In the genomic region with DNA sequence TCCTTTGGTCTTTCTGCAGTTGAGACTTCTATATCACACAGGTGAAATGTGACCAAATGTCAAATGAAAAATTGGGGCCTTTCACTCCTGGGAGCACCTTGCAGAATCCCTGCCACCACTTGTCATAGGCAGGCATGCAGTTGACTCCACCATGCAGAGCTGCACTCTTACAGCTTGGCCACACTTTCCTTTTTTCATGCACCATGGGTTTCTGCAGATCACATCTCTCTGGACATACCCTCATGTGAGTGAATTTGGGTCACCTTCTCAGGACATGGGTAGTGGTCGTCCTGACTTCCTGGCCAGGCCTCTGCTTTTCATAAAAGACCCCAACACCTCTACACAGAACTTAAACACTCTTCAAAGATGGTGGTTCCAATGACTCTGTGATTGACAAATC, we compare ENCODE assay signal across 35 cellular contexts.
DNase-seq lines count a peak whose midpoint lies in the region; FAIRE-seq and TF ChIP-seq lines count a peak whose summit lies in the region.
"Had no signal": no experiment of that assay in that cellular context is flagged by ENCODE, and none has a peak within 500 bp of the region (broad histone marks: within the 10 kb centered on the region; RNA-seq: fewer than 3 reads in every experiment).

No MANE protein-coding gene starts in this region.

- in situ Hi-C loops in mammary epithelial cell (cut with MboI; ENCODE audit: low sequenced_read_pairs in 2 of 2): no loop called here

- intact Hi-C loops in cardiac septum (cut with DNase I): no loop called here
- intact Hi-C loops in mammary epithelial cell (cut with micrococcal nuclease): no loop called here

- H3K27me3 Mint-ChIP-seq in osteocyte (ENCODE audit: unreplicated experiment): peaks cover 17% of the 10 kb centered on the region
- H3K27me3 Mint-ChIP-seq: CD4-positive, alpha-beta T cell had no signal

- no peaks in the 10 kb centered on the region for H3K9me3 Mint-ChIP-seq in osteocyte (ENCODE audit: unreplicated experiment)
- H3K9me3 Mint-ChIP-seq: CD4-positive, alpha-beta T cell; CD8-positive, alpha-beta T cell had no signal

- H4K20me1 ChIP-seq in mammary epithelial cell (ENCODE audit: insufficient read depth, low read length): no peaks in the 10 kb centered on the region
- H4K20me1 ChIP-seq: BLaER1; BLaER1 treated with 17β-estradiol and CSF1 and Interleukin-3, amounts not matched to agents 10 nM and 100 nM had no signal

- H3K4me1 ChIP-seq in right atrium auricular region (no peaks in the 10 kb centered on the region), mammary epithelial cell (ENCODE audit: insufficient read depth, low read length) (no peaks in the 10 kb centered on the region)
- H3K4me1 ChIP-seq: A549, BE2C, Caco-2 had no signal

- peaks cover 3% of the 10 kb centered on the region for H3K36me3 Mint-ChIP-seq in osteocyte (ENCODE audit: unreplicated experiment)
- H3K36me3 Mint-ChIP-seq: CD14-positive monocyte; CD4-positive, alpha-beta memory T cell; CD4-positive, CD25-positive, alpha-beta regulatory T cell; CD8-positive, alpha-beta memory T cell; CD8-positive, alpha-beta T cell had no signal

- H3K27ac ChIP-seq in right atrium auricular region (no peak overlapping the region), mammary epithelial cell (ENCODE audit: insufficient read depth, low read depth, low read length) (no peak overlapping the region)
- H3K27ac ChIP-seq: 22Rv1; A549; BLaER1; BLaER1 treated with 17β-estradiol and CSF1 and Interleukin-3, amounts not matched to agents 10 nM and 100 nM; C4-2B had no signal

- dilution Hi-C loops in mammary epithelial cell (cut with HindIII; ENCODE audit: low sequenced_read_pairs): no loop called here

- no peaks in the 10 kb centered on the region for H3K79me2 ChIP-seq in mammary epithelial cell (ENCODE audit: insufficient read depth, low read length)

- H3K9me3 ChIP-seq in right atrium auricular region: no peaks in the 10 kb centered on the region
- no peaks in the 10 kb centered on the region for H3K9me3 ChIP-seq in mammary epithelial cell (replicated peaks; ENCODE audit: insufficient read depth, low read length)
- H3K9me3 ChIP-seq: A549; BE2C; BLaER1; BLaER1 treated with 17β-estradiol and CSF1 and Interleukin-3, amounts not matched to agents 10 nM and 100 nM; Caco-2 had no signal

- H3K9ac ChIP-seq in mammary epithelial cell (ENCODE audit: insufficient read depth, low read length): no peak overlapping the region
- H3K9ac ChIP-seq: BLaER1; BLaER1 treated with 17β-estradiol and CSF1 and Interleukin-3, amounts not matched to agents 10 nM and 100 nM had no signal

- H3K36me3 ChIP-seq in right atrium auricular region (no peaks in the 10 kb centered on the region), bronchial epithelial cell (ENCODE audit: control insufficient read depth, insufficient read depth, low read length) (no peaks in the 10 kb centered on the region), mammary epithelial cell (ENCODE audit: insufficient read depth, low read length) (no peaks in the 10 kb centered on the region)
- H3K36me3 ChIP-seq: BE2C; BLaER1; BLaER1 treated with 17β-estradiol and CSF1 and Interleukin-3, amounts not matched to agents 10 nM and 100 nM had no signal

- WGBS in mammary epithelial cell (ENCODE audit: low coverage, missing lambda C conversion rate): 9% methylated on average over 1 of the region's 1 CpG

- H3K4me3 ChIP-seq in right atrium auricular region (no peak overlapping the region), bronchial epithelial cell (ENCODE audit: low read depth, low read length) (no peak overlapping the region), mammary epithelial cell (replicated peaks in 1 of 3; ENCODE audit: insufficient read depth in 1 of 3, low read depth in 2 of 3, low read length in 3 of 3) (no peak overlapping the region)
- H3K4me3 ChIP-seq: A549; BLaER1; BLaER1 treated with 17β-estradiol and CSF1 and Interleukin-3, amounts not matched to agents 10 nM and 100 nM had no signal

- no peak overlapping the region for H3K27ac Mint-ChIP-seq in osteocyte (ENCODE audit: unreplicated experiment)
- H3K27ac Mint-ChIP-seq: B cell; CD4-positive, alpha-beta memory T cell; CD4-positive, alpha-beta T cell; CD4-positive, CD25-positive, alpha-beta regulatory T cell; CD8-positive, alpha-beta memory T cell; CD8-positive, alpha-beta T cell had no signal

- H3K4me2 ChIP-seq in mammary epithelial cell (ENCODE audit: insufficient read depth, low read depth, low read length): no peak overlapping the region
- H3K4me2 ChIP-seq: A549, BLaER1 had no signal

- H2AFZ ChIP-seq in mammary epithelial cell (ENCODE audit: low read depth, low read length): no peak overlapping the region

- H3K4me1 Mint-ChIP-seq in osteocyte (ENCODE audit: unreplicated experiment): no peaks in the 10 kb centered on the region
- H3K4me1 Mint-ChIP-seq: B cell; CD14-positive monocyte; CD4-positive, alpha-beta memory T cell; CD4-positive, CD25-positive, alpha-beta regulatory T cell; CD8-positive, alpha-beta memory T cell had no signal

- H3K27me3 ChIP-seq in right atrium auricular region: no peaks in the 10 kb centered on the region
- peaks cover 2% of the 10 kb centered on the region for H3K27me3 ChIP-seq in bronchial epithelial cell (ENCODE audit: control insufficient read depth, insufficient read depth, low read length)
- H3K27me3 ChIP-seq in mammary epithelial cell (ENCODE audit: insufficient read depth, low read length): no peaks in the 10 kb centered on the region
- H3K27me3 ChIP-seq: BE2C; BLaER1; BLaER1 treated with 17β-estradiol and CSF1 and Interleukin-3, amounts not matched to agents 10 nM and 100 nM had no signal

- DNase-seq in cardiac septum (ENCODE audit: low spot score): peak; percentile 68
- no peak for DNase-seq in right atrium auricular region (ENCODE audit: low spot score)
- DNase-seq in bronchial epithelial cell (ENCODE audit: low read depth): no peak
- peak; percentile 36 for DNase-seq in osteocyte (ENCODE audit: extremely low spot score, unreplicated experiment)
- no peak for DNase-seq in mammary epithelial cell
- DNase-seq in kidney tubule cell (ENCODE audit: low spot score): no peak
- DNase-seq: 8988T; ACHN; AML-193; BE2C; C1 segment of cervical spinal cord; Caco-2; Calu3; CD4-positive, alpha-beta memory T cell; CD4-positive, alpha-beta T cell; CD4-positive, CD25-positive, alpha-beta regulatory T cell; CD8-positive, alpha-beta memory T cell; CD8-positive, alpha-beta T cell; COR-L47; DMS 273 treated with DMSO at 0.1 percent for 48 hours; DMS153; DMS53; DMS79; DMS79 treated with DMSO at 0.1 percent for 48 hours; DND-41; EL had no signal

- FAIRE-seq in bronchial epithelial cell (lab: Jason Lieb, UNC): peak; percentile 55
- FAIRE-seq: A204.1, A549, D721Med had no signal

- no peak overlapping the region for H3K4me3 Mint-ChIP-seq in osteocyte (ENCODE audit: unreplicated experiment)
- H3K4me3 Mint-ChIP-seq: B cell; CD14-positive monocyte; CD4-positive, alpha-beta memory T cell; CD4-positive, alpha-beta T cell; CD4-positive, CD25-positive, alpha-beta regulatory T cell; CD8-positive, alpha-beta T cell had no signal

- BruUV-seq in mammary epithelial cell (replicated peaks; lab: Mats Ljungman, UMichigan): no TSS peak

- CTCF ChIA-PET in mammary epithelial cell (lab: Charles Lee; ENCODE audit: low non-redundant PET): no interaction called here

- TF ChIP-seq CTCF in right atrium auricular region (IDR thresholded peaks at IDR 0.05) (no peak), bronchial epithelial cell (IDR thresholded peaks at IDR 0.05; ENCODE audit: insufficient read depth, low read length, severe bottlenecking) (no peak), osteocyte (IDR thresholded peaks at IDR 0.05) (no peak), mammary epithelial cell (conservative IDR thresholded peaks at IDR 0.05 in 1 of 2, IDR thresholded peaks at IDR 0.05 in 1 of 2; ENCODE audit: extremely low read depth in 1 of 2, insufficient read depth in 1 of 2, low read depth in 1 of 2, low read length in 2 of 2) (no peak)

Comparison
In these comparisons a context has a peak if more than half of its experiments do, and no peak if none do; other contexts are left out.
1. DNase-seq: peak in cardiac septum (single experiment) and osteocyte (single experiment); none in right atrium auricular region (single experiment), bronchial epithelial cell (single experiment), mammary epithelial cell (single experiment) and kidney tubule cell (single experiment).